In the genomic region with DNA sequence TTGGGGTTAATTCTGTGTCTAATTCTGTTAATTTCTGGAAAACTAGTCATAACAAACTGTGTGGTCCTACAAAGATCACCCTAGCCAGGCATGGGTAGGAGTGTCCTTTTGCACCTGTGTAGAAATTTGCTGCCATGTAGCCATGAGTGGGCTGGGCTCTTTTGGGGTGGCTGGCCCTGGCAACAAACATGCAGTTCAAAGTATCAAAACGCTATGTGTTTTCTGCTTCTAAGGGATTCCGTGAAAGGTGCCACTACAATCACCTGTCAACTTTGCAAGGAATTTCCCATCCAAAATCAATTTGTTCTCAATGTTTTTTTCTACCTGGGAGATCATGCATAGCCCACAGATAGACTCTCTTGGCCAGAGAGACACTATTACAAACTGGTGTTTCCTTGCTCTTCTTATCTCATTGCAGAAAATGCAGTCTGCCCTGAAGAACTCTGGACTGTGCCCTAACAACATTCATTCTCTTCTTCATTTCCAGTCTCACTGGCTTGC, we compare ENCODE assay signal across 21 cellular contexts.
"Had no signal": no experiment of that assay in that cellular context is flagged by ENCODE, and none has a peak within 500 bp of the region (broad histone marks: within the 10 kb centered on the region; RNA-seq: fewer than 3 reads in every experiment).

No MANE protein-coding gene starts in this region.

- H3K4me3 Mint-ChIP-seq: effector memory CD8-positive, alpha-beta T cell; naive thymus-derived CD4-positive, alpha-beta T cell; nephron progenitor cell; stimulated activated memory B cell treated with anti-CD40 and anti-IgM and Interleukin-4, amounts not matched to agents 10 μg/mL and 1 μg/mL and 100 μg/mL, for 72 hours; stimulated activated naive CD8-positive, alpha-beta T cell treated with anti-CD3 and anti-CD28 coated beads, Interleukin-15, Interleukin-2, amounts not matched to agents 100 ng/mL and 50 ng/mL, for 24 hours had no signal

- H3K27me3 Mint-ChIP-seq: effector memory CD8-positive, alpha-beta T cell; stimulated activated naive CD8-positive, alpha-beta T cell treated with anti-CD3 and anti-CD28 coated beads, Interleukin-15, Interleukin-2, amounts not matched to agents 100 ng/mL and 50 ng/mL, for 24 hours had no signal

- H3K4me3 ChIP-seq: esophagus muscularis mucosa, gastrocnemius medialis, heart right ventricle, left ventricle myocardium inferior, lung, spleen, tibial artery, upper lobe of right lung, vagina had no signal

- H3K4me1 ChIP-seq: vagina had no signal

- H3K36me3 ChIP-seq: esophagus muscularis mucosa, gastrocnemius medialis, heart right ventricle, left ventricle myocardium inferior, spleen, tibial artery, upper lobe of right lung, vagina had no signal

- H3K27ac ChIP-seq: epithelial cell of prostate, esophagus muscularis mucosa, gastrocnemius medialis, heart right ventricle, left ventricle myocardium inferior, spleen, tibial artery, upper lobe of right lung, vagina had no signal

- H3K36me3 Mint-ChIP-seq: stimulated activated memory B cell treated with anti-CD40 and anti-IgM and Interleukin-4, amounts not matched to agents 10 μg/mL and 1 μg/mL and 100 μg/mL, for 72 hours had no signal

- H3K27me3 ChIP-seq: esophagus muscularis mucosa, gastrocnemius medialis, heart right ventricle, tibial artery, upper lobe of right lung, vagina had no signal

- DNase-seq: effector memory CD8-positive, alpha-beta T cell; gastrocnemius medialis; heart right ventricle; islet precursor cell; left ventricle myocardium inferior; mesendoderm; naive thymus-derived CD4-positive, alpha-beta T cell; nephron progenitor cell; posterior cingulate gyrus; spleen; stimulated activated CD4-positive, alpha-beta T cell treated with anti-CD3 and anti-CD28 coated beads, Interleukin-15, amount 100 ng/mL, for 24 hours; stimulated activated CD4-positive, alpha-beta T cell treated with anti-CD3 and anti-CD28 coated beads, Interleukin-1b, Interleukin-23, amount 100 ng/mL, for 48 hours; stimulated activated CD4-positive, alpha-beta T cell treated with anti-CD3 and anti-CD28 coated beads, Interleukin-4, amount 100 ng/mL, for 24 hours; tibial artery; upper lobe of right lung had no signal

- H3K9me3 ChIP-seq: esophagus muscularis mucosa, gastrocnemius medialis, heart right ventricle, left ventricle myocardium inferior, spleen, tibial artery, upper lobe of right lung, vagina had no signal

- H3K27ac Mint-ChIP-seq: effector memory CD8-positive, alpha-beta T cell; naive thymus-derived CD4-positive, alpha-beta T cell; nephron progenitor cell; stimulated activated memory B cell treated with anti-CD40 and anti-IgM and Interleukin-4, amounts not matched to agents 10 μg/mL and 1 μg/mL and 100 μg/mL, for 72 hours; stimulated activated naive CD8-positive, alpha-beta T cell treated with anti-CD3 and anti-CD28 coated beads, Interleukin-15, Interleukin-2, amounts not matched to agents 100 ng/mL and 50 ng/mL, for 24 hours had no signal

- H3K4me1 Mint-ChIP-seq: nephron progenitor cell had no signal

- H3K9me3 Mint-ChIP-seq: effector memory CD8-positive, alpha-beta T cell; nephron progenitor cell had no signal

- ATAC-seq: effector memory CD8-positive, alpha-beta T cell; gastrocnemius medialis; heart right ventricle; naive thymus-derived CD4-positive, alpha-beta T cell; stimulated activated memory B cell treated with anti-CD40 and anti-IgM and Interleukin-4, amounts not matched to agents 10 μg/mL and 1 μg/mL and 100 μg/mL, for 72 hours; upper lobe of right lung had no signal
